In genomic region chr15:88638626-88639372, GRCh38 we compare ENCODE assay signal across 1 cellular context.
A peak's percentile ranks its signal among the peaks of the same experiment; 100 is the strongest.
TF ChIP-seq lines count a peak whose summit lies in the region.

TSS of gene ISG20 (plus strand) at chr15:88639016. CDS start at chr15:88639367, 351 bp downstream.

TF ChIP-seq in K562, 482 proteins besides CTCF, POLR2A, EP300 and RAD21 (continued from another document and continues in another):
- TF ChIP-seq ZBTB34 (CRISPR knock-in tag; IDR thresholded peaks at IDR 0.05) = no peak
- no peak for TF ChIP-seq ID3 (CRISPR knock-in tag; IDR thresholded peaks at IDR 0.05)
- TF ChIP-seq ID3 (tag; IDR thresholded peaks at IDR 0.05) = no peak
- peak; percentile 55 for TF ChIP-seq FIP1L1 (IDR thresholded peaks at IDR 0.05; ENCODE audit: low read depth, low read length, poor library complexity, severe bottlenecking)
- peak; percentile 62; the same call in 1 of the 2 replicates for TF ChIP-seq ZNF766 (CRISPR knock-in tag; conservative IDR thresholded peaks at IDR 0.05)
- TF ChIP-seq E2F8 (IDR thresholded peaks at IDR 0.05; ENCODE audit: low read depth, partially characterized antibody) = peak; percentile 50
- TF ChIP-seq ZBTB11 (CRISPR knock-in tag; IDR thresholded peaks at IDR 0.05) = 0 out of 6 replicates have a peak, but pooled peaks of 1 of the 3 experiments have one; percentile 46
- TF ChIP-seq SMARCC2 (IDR thresholded peaks at IDR 0.05; ENCODE audit: low read depth) = peak; percentile 75
- TF ChIP-seq GATA2 (CRISPR knock-in tag; IDR thresholded peaks at IDR 0.05) = peak; percentile 73
- no peak for TF ChIP-seq DLX4 (CRISPR knock-in tag; IDR thresholded peaks at IDR 0.05)
- no peak for TF ChIP-seq SRSF7 (optimal IDR thresholded peaks at IDR 0.05; ENCODE audit: low read depth, low read length)
- peak; percentile 38; the same call in 1 of the 2 replicates for TF ChIP-seq HMBOX1 (IDR thresholded peaks at IDR 0.05)
- peak; percentile 71 for TF ChIP-seq SMAD4 (CRISPR knock-in tag; conservative IDR thresholded peaks at IDR 0.05)
- peak; percentile 75; the same call in 1 of the 2 replicates for TF ChIP-seq IRF1 (CRISPR knock-in tag; IDR thresholded peaks at IDR 0.05; ENCODE audit: borderline replicate concordance)
- no peak for TF ChIP-seq ZNF277 (CRISPR knock-in tag; IDR thresholded peaks at IDR 0.05; ENCODE audit: borderline replicate concordance)
- TF ChIP-seq SMC3 (conservative IDR thresholded peaks at IDR 0.05; ENCODE audit: insufficient read depth, low read depth, low read length) = no peak
- peak in 1 of 2 experiments; percentile 78; a peak in 1 of 4 replicates for TF ChIP-seq ZMIZ1 (IDR thresholded peaks at IDR 0.05; ENCODE audit: low read depth in 2 of 2, low read length in 2 of 2)
- no peak for TF ChIP-seq WHSC1 (IDR thresholded peaks at IDR 0.05; ENCODE audit: low read length)
- no peak for TF ChIP-seq HDAC3 (IDR thresholded peaks at IDR 0.05; ENCODE audit: borderline replicate concordance, partially characterized antibody)
- TF ChIP-seq RBM14 (IDR thresholded peaks at IDR 0.05; ENCODE audit: borderline replicate concordance, insufficient read depth, low read depth, low read length) = no peak
- no peak for TF ChIP-seq ZNF695 (CRISPR knock-in tag; IDR thresholded peaks at IDR 0.05)
- TF ChIP-seq KHSRP (IDR thresholded peaks at IDR 0.05) = peak; percentile 36; the same call in 1 of the 2 replicates
- 0 out of 2 replicates have a peak, but pooled peaks have one; percentile 34 for TF ChIP-seq ARID3A (IDR thresholded peaks at IDR 0.05; ENCODE audit: borderline replicate concordance, low read depth, low read length)
- peak; percentile 99 for TF ChIP-seq MAX (CRISPR knock-in tag; IDR thresholded peaks at IDR 0.05)
- TF ChIP-seq BCOR (IDR thresholded peaks at IDR 0.05) = peak; percentile 78
- peak; percentile 51; the same call in 1 of the 2 replicates for TF ChIP-seq FOXJ2 (tag; IDR thresholded peaks at IDR 0.05)
- no peak for TF ChIP-seq RBM15 (IDR thresholded peaks at IDR 0.05; ENCODE audit: insufficient read depth, low read length)
- no peak for TF ChIP-seq ZNF830 (CRISPR knock-in tag; IDR thresholded peaks at IDR 0.05)
- TF ChIP-seq ZNF431 (CRISPR knock-in tag; IDR thresholded peaks at IDR 0.05) = peak; percentile 43; the same call in 1 of the 2 replicates
- no peak for TF ChIP-seq MCM3 (IDR thresholded peaks at IDR 0.05)
- peak; percentile 80 for TF ChIP-seq KLF16 (IDR thresholded peaks at IDR 0.05)
- TF ChIP-seq ZNF589 (CRISPR knock-in tag; IDR thresholded peaks at IDR 0.05; ENCODE audit: low read depth) = peak; percentile 83; the same call in 1 of the 2 replicates
- TF ChIP-seq SMARCA4 (IDR thresholded peaks at IDR 0.05) = peak; percentile 91
- TF ChIP-seq NEUROD1 (IDR thresholded peaks at IDR 0.05; ENCODE audit: borderline replicate concordance, low read depth, low read length, partially characterized antibody) = peak; percentile 86
- peak; percentile 70; the same call in 1 of the 2 replicates for TF ChIP-seq ZNF511 (CRISPR knock-in tag; IDR thresholded peaks at IDR 0.05)
- 0 out of 2 replicates have a peak, but pooled peaks have one; percentile 72 for TF ChIP-seq ZBED1 (IDR thresholded peaks at IDR 0.05)
- no peak for TF ChIP-seq BDP1 (IDR thresholded peaks at IDR 0.05; ENCODE audit: insufficient read depth, insufficient read length)
- no peak for TF ChIP-seq ELF2 (CRISPR knock-in tag; IDR thresholded peaks at IDR 0.05)
- peak; percentile 86 for TF ChIP-seq MTA3 (IDR thresholded peaks at IDR 0.05; ENCODE audit: borderline replicate concordance)
- TF ChIP-seq MITF (IDR thresholded peaks at IDR 0.05) = peak; percentile 90
